ENCODE assay signal across 29 cellular contexts in the genomic region with DNA sequence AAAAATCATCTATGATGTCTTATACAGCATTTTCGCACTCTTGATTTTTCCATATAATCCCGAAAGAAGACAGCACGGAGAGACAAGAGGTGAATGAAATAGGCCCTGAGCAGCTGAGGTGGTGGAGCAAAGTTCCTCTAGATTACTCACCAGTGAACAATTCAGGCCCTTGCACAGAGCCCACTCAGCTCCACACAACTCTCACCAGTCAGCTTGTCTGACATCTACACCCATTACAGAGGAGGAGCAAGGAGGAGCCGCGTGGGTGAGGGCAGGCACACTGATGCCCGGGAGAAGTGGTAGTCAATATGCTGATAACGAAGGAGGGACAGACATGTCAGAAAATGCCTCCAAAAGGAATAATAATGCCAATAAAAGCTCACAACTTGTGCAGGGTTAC. TPM values are rescaled to one million over a fixed set of nuclear protein-coding genes. Genes with fewer than 3 reads are reported as not detected.
DNase-seq lines count a peak whose midpoint lies in the region; ATAC-seq, FAIRE-seq and TF ChIP-seq lines count a peak whose summit lies in the region.
"Had no signal": no experiment of that assay in that cellular context is flagged by ENCODE, and none has a peak within 500 bp of the region (broad histone marks: within the 10 kb centered on the region; RNA-seq: fewer than 3 reads in every experiment).

No MANE protein-coding gene starts in this region.

- no peak overlapping the region for H2AFZ ChIP-seq in astrocyte (ENCODE audit: low read depth, low read length)
- H2AFZ ChIP-seq: GM23338 had no signal

- H3K9me3 Mint-ChIP-seq in MCF 10A (ENCODE audit: unreplicated experiment) (no peaks in the 10 kb centered on the region), astrocyte (ENCODE audit: unreplicated experiment) (peaks cover 4% of the 10 kb centered on the region)
- H3K9me3 Mint-ChIP-seq: activated naive CD8-positive, alpha-beta T cell treated with anti-CD3 and anti-CD28 coated beads, Interleukin-2, amount 10 ng/mL, durations not matched to agents 7 days and 5 days; activated T-helper 17 cell treated with anti-CD3 and anti-CD28 coated beads, Interleukin-2, amount 50 U/mL, for 72 hours; dendritic cell treated with granulocyte-macrophage colony-stimulating factor and Interleukin-4, amounts not matched to agents 40 ng/mL and 50 ng/mL, for 4 days; GM23338; stimulated activated effector memory CD8-positive, alpha-beta T cell treated with anti-CD3 and anti-CD28 coated beads, Interleukin-12 subunit alpha, Interleukin-12 subunit beta, amount 100 ng/mL, for 72 hours had no signal

- H3K4me1 Mint-ChIP-seq in MCF 10A (ENCODE audit: insufficient read depth, unreplicated experiment): peaks cover 21% of the 10 kb centered on the region
- H3K4me1 Mint-ChIP-seq in astrocyte (ENCODE audit: low read depth, unreplicated experiment): peaks cover 22% of the 10 kb centered on the region
- H3K4me1 Mint-ChIP-seq: B cell had no signal

- H3K36me3 ChIP-seq in breast epithelium (no peaks in the 10 kb centered on the region), astrocyte (ENCODE audit: insufficient read depth, low read length) (no peaks in the 10 kb centered on the region), vagina (no peaks in the 10 kb centered on the region)
- H3K36me3 ChIP-seq: brain microvascular endothelial cell, tibial artery had no signal

- POLR2A ChIA-PET in MCF 10A (lab: Yijun Ruan, JAX): interaction anchor here (0.9 to 1.6 kb wide), 3 partner anchors 12 to 158 kb away, joined by 3 to 5 read pairs (median 5); no protein-coding TSS in a partner anchor

- H3K9me3 ChIP-seq in breast epithelium (no peaks in the 10 kb centered on the region), astrocyte (ENCODE audit: insufficient read depth, low read depth, low read length) (no peaks in the 10 kb centered on the region), vagina (no peaks in the 10 kb centered on the region)
- H3K9me3 ChIP-seq: mucosa of descending colon, tibial artery had no signal

- no peak for DNase-seq in MCF 10A (ENCODE audit: unreplicated experiment)
- no peak for DNase-seq in breast epithelium (ENCODE audit: low spot score in 2 of 2)
- DNase-seq in astrocyte (ENCODE audit: low read depth): peak; percentile 25
- peak; percentile 79 for DNase-seq in islet precursor cell
- DNase-seq in urothelium cell line (ENCODE audit: low spot score): peak; percentile 64
- no peak for DNase-seq in vagina (ENCODE audit: extremely low spot score in 2 of 2)
- DNase-seq in NCI-H2171 (lab: John Stamatoyannopoulos, UW): no peak
- DNase-seq: activated CD4-positive, alpha-beta T cell treated with anti-CD3 and anti-CD28 coated beads for 36 hours; activated CD8-positive, alpha-beta memory T cell treated with anti-CD3 and anti-CD28 coated beads, Interleukin-2, amount 10 ng/mL, durations not matched to agents 7 days and 5 days; activated naive CD8-positive, alpha-beta T cell treated with anti-CD3 and anti-CD28 coated beads, Interleukin-2, amount 10 ng/mL, durations not matched to agents 7 days and 5 days; brain microvascular endothelial cell; COR-L47; foreskin melanocyte; mucosa of descending colon; NCI-H1694; NCI-H345; NK-92 treated with Interleukin-12 subunit alpha and Interleukin-12 subunit beta, amount 100 ng/mL, for 24 hours; retina; tibial artery had no signal

- no TSS peak for BruUV-seq in MCF 10A (replicated peaks; lab: Mats Ljungman, UMichigan)

- H3K4me2 ChIP-seq in astrocyte (ENCODE audit: low read length): no peak overlapping the region
- H3K4me2 ChIP-seq: GM23338 had no signal

- no peak overlapping the region for H3K27ac ChIP-seq in breast epithelium
- H3K27ac ChIP-seq in astrocyte (ENCODE audit: low read depth, low read length): no peak overlapping the region
- H3K27ac ChIP-seq in vagina: no peak overlapping the region
- H3K27ac ChIP-seq: 22Rv1, brain microvascular endothelial cell, RWPE1, tibial artery had no signal

- ATAC-seq in GM18519 (IDR thresholded peaks at IDR 0.05; ENCODE audit: low FRiP score, unreplicated experiment): no peak
- ATAC-seq: activated CD4-positive, alpha-beta T cell treated with anti-CD3 and anti-CD28 coated beads for 36 hours; activated CD8-positive, alpha-beta memory T cell treated with anti-CD3 and anti-CD28 coated beads, Interleukin-2, amount 10 ng/mL, durations not matched to agents 7 days and 5 days; activated T-helper 17 cell treated with anti-CD3 and anti-CD28 coated beads, Interleukin-2, amount 50 U/mL, for 72 hours; GM23338; left lobe of liver; mucosa of descending colon; stimulated activated effector memory CD8-positive, alpha-beta T cell treated with anti-CD3 and anti-CD28 coated beads, Interleukin-12 subunit alpha, Interleukin-12 subunit beta, amount 100 ng/mL, for 72 hours had no signal

- H3K4me1 ChIP-seq in breast epithelium: no peaks in the 10 kb centered on the region
- H3K4me1 ChIP-seq in astrocyte (ENCODE audit: insufficient read depth, low read length): no peaks in the 10 kb centered on the region
- peaks cover 9% of the 10 kb centered on the region for H3K4me1 ChIP-seq in vagina
- H3K4me1 ChIP-seq: tibial artery had no signal

- no peaks in the 10 kb centered on the region for H3K79me2 ChIP-seq in astrocyte (ENCODE audit: insufficient read depth, low read length)

- H3K27me3 Mint-ChIP-seq in MCF 10A (ENCODE audit: insufficient read depth, unreplicated experiment) (no peaks in the 10 kb centered on the region), astrocyte (ENCODE audit: low read depth, unreplicated experiment) (no peaks in the 10 kb centered on the region)
- H3K27me3 Mint-ChIP-seq: activated CD4-positive, alpha-beta T cell treated with anti-CD3 and anti-CD28 coated beads for 36 hours; activated CD8-positive, alpha-beta memory T cell treated with anti-CD3 and anti-CD28 coated beads, Interleukin-2, amount 10 ng/mL, durations not matched to agents 7 days and 5 days; dendritic cell treated with granulocyte-macrophage colony-stimulating factor and Interleukin-4, amounts not matched to agents 40 ng/mL and 50 ng/mL, for 4 days had no signal

- FAIRE-seq in astrocyte (lab: Jason Lieb, UNC): no peak
- FAIRE-seq in urothelium cell line (lab: Jason Lieb, UNC): no peak
- FAIRE-seq: endothelial cell of umbilical vein had no signal

- TF ChIP-seq CTCF in MCF 10A (IDR thresholded peaks at IDR 0.05; ENCODE audit: unreplicated experiment) (no peak), breast epithelium (IDR thresholded peaks at IDR 0.05) (no peak), astrocyte (IDR thresholded peaks at IDR 0.05; ENCODE audit: insufficient read depth, low read depth, low read length) (no peak), vagina (IDR thresholded peaks at IDR 0.05) (no peak)

- H3K4me3 Mint-ChIP-seq in MCF 10A (ENCODE audit: unreplicated experiment): no peak overlapping the region
- no peak overlapping the region for H3K4me3 Mint-ChIP-seq in astrocyte (ENCODE audit: unreplicated experiment)
- H3K4me3 Mint-ChIP-seq: activated CD4-positive, alpha-beta T cell treated with anti-CD3 and anti-CD28 coated beads for 36 hours; activated CD8-positive, alpha-beta memory T cell treated with anti-CD3 and anti-CD28 coated beads, Interleukin-2, amount 10 ng/mL, durations not matched to agents 7 days and 5 days; activated naive CD8-positive, alpha-beta T cell treated with anti-CD3 and anti-CD28 coated beads, Interleukin-2, amount 10 ng/mL, durations not matched to agents 7 days and 5 days; activated T-helper 17 cell treated with anti-CD3 and anti-CD28 coated beads, Interleukin-2, amount 50 U/mL, for 72 hours; B cell; dendritic cell treated with granulocyte-macrophage colony-stimulating factor and Interleukin-4, amounts not matched to agents 40 ng/mL and 50 ng/mL, for 4 days; GM23338; stimulated activated effector memory CD8-positive, alpha-beta T cell treated with anti-CD3 and anti-CD28 coated beads, Interleukin-12 subunit alpha, Interleukin-12 subunit beta, amount 100 ng/mL, for 72 hours had no signal

- no peaks in the 10 kb centered on the region for H3K36me3 Mint-ChIP-seq in MCF 10A (ENCODE audit: insufficient read depth, unreplicated experiment)
- peaks cover 2% of the 10 kb centered on the region for H3K36me3 Mint-ChIP-seq in astrocyte (ENCODE audit: low read depth, unreplicated experiment)
- H3K36me3 Mint-ChIP-seq: activated CD8-positive, alpha-beta memory T cell treated with anti-CD3 and anti-CD28 coated beads, Interleukin-2, amount 10 ng/mL, durations not matched to agents 7 days and 5 days; stimulated activated effector memory CD8-positive, alpha-beta T cell treated with anti-CD3 and anti-CD28 coated beads, Interleukin-12 subunit alpha, Interleukin-12 subunit beta, amount 100 ng/mL, for 72 hours had no signal

- intact Hi-C loops in MCF 10A (cut with micrococcal nuclease): no loop called here
- intact Hi-C loops in breast epithelium (cut with DNase I; ENCODE audit: low total_unique reads): no loop called here
- intact Hi-C loops in vagina (cut with DNase I): no loop called here

- no peak overlapping the region for H3K9ac ChIP-seq in astrocyte (ENCODE audit: low read length)

- H3K27me3 ChIP-seq in breast epithelium: no peaks in the 10 kb centered on the region
- H3K27me3 ChIP-seq in astrocyte (ENCODE audit: insufficient read depth, low read length): no peaks in the 10 kb centered on the region
- H3K27me3 ChIP-seq in vagina: no peaks in the 10 kb centered on the region
- H3K27me3 ChIP-seq: brain microvascular endothelial cell, tibial artery had no signal

- TF ChIP-seq POLR2A in breast epithelium (IDR thresholded peaks at IDR 0.05) (no peak), vagina (IDR thresholded peaks at IDR 0.05) (no peak)

- H3K27ac Mint-ChIP-seq in MCF 10A (ENCODE audit: low read depth, unreplicated experiment) (peak overlapping the region; percentile 95), astrocyte (ENCODE audit: unreplicated experiment) (peak overlapping the region; percentile 84)
- H3K27ac Mint-ChIP-seq: activated CD4-positive, alpha-beta T cell treated with anti-CD3 and anti-CD28 coated beads for 36 hours; activated CD8-positive, alpha-beta memory T cell treated with anti-CD3 and anti-CD28 coated beads, Interleukin-2, amount 10 ng/mL, durations not matched to agents 7 days and 5 days; activated naive CD8-positive, alpha-beta T cell treated with anti-CD3 and anti-CD28 coated beads, Interleukin-2, amount 10 ng/mL, durations not matched to agents 7 days and 5 days; activated T-helper 17 cell treated with anti-CD3 and anti-CD28 coated beads, Interleukin-2, amount 50 U/mL, for 72 hours; B cell; dendritic cell treated with granulocyte-macrophage colony-stimulating factor and Interleukin-4, amounts not matched to agents 40 ng/mL and 50 ng/mL, for 4 days; GM23338; stimulated activated effector memory CD8-positive, alpha-beta T cell treated with anti-CD3 and anti-CD28 coated beads, Interleukin-12 subunit alpha, Interleukin-12 subunit beta, amount 100 ng/mL, for 72 hours had no signal

- H3K4me3 ChIP-seq in breast epithelium (no peak overlapping the region), astrocyte (ENCODE audit: insufficient read depth, low read depth, low read length) (no peak overlapping the region), vagina (no peak overlapping the region)
- H3K4me3 ChIP-seq: GM23338, mucosa of descending colon, tibial artery had no signal

- H4K20me1 ChIP-seq in astrocyte (ENCODE audit: insufficient read depth, low read length): no peaks in the 10 kb centered on the region

- CTCF ChIA-PET in MCF 10A (lab: Yijun Ruan, JAX): interaction anchor here (0.6 to 1.3 kb wide), 5 partner anchors 33 to 101 kb away, joined by 3 to 5 read pairs (median 4); no protein-coding TSS in a partner anchor

RNA-seq across cellular contexts. Expression of a gene that starts 59.9 kb away (rescaled TPM):
- total RNA-seq in MCF 10A (2022): 0.44 and 0.68 TPM in 2 replicates
- 1 to 10 TPM; 5.1 to 7.5 (median 6.6) TPM for total RNA-seq in breast epithelium
- total RNA-seq in astrocyte: 4.7 and 6.5 TPM in 2 replicates
- total RNA-seq in vagina: 15.5 TPM

Comparison
In these comparisons a context has a peak if more than half of its experiments do, and no peak if none do; other contexts are left out.
1. DNase-seq: peak in astrocyte (single experiment), islet precursor cell (single experiment) and urothelium cell line (single experiment); none in MCF 10A (single experiment), breast epithelium (0 of 2), vagina (0 of 2) and NCI-H2171 (single experiment).